ENCODE assay signal across 8 cellular contexts in the genomic region with DNA sequence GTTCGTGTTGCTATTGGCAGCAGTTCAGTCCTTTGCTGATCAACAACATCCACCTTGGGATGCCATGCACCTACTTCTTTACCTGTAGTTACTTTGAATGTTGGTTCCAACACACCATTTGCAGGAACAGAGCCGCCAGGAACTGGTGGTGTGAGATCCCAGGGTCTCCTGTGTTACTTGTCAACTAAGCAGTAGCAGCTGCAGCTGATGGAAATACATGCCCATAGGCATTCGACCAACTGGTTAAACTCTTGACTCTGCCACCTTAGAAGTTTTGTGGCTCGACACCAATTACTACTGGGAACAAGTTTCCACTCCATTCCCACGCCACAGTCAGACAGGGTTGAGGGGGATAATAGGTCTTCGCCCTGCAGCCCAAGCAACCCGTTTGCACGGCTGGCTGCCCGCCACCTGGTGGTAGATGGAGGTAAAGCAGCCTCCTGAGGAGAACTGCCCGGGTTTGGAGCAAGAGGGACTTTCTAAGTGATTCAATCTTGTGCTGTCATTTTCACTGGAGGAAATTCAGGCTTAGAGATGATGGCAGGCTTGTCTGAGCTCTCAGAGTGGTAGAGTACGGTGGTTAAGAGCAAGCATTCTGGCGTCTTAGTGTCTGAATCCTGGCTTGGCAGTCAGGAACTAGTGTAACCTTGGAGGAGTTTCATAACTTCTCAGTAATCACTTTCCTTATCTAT.
DNase-seq lines count a peak whose midpoint lies in the region; ATAC-seq and TF ChIP-seq lines count a peak whose summit lies in the region.

No MANE protein-coding gene starts in this region.

- no peak overlapping the region for H3K4me3 ChIP-seq in LNCaP clone FGC (ENCODE audit: low read depth, low read length)
- H3K4me3 ChIP-seq in adrenal gland: no peak overlapping the region
- H3K4me3 ChIP-seq in left ventricle myocardium inferior: no peak overlapping the region
- no peak overlapping the region for H3K4me3 ChIP-seq in retinal pigment epithelial cell (ENCODE audit: low read length)

- H3K27ac ChIP-seq in adrenal gland: peak overlapping the region in 1 of 5 donors; percentile 3
- no peak overlapping the region for H3K27ac ChIP-seq in left ventricle myocardium inferior (replicated peaks)

- H3K4me1 ChIP-seq in adrenal gland (replicated peaks in 1 of 2) (peaks cover 0 to 5% of the 10 kb centered on the region in 2 donors), left ventricle myocardium inferior (peaks cover 4% of the 10 kb centered on the region)

- H3K9me3 ChIP-seq in adrenal gland (replicated peaks in 1 of 3) (no peaks in the 10 kb centered on the region), left ventricle myocardium inferior (replicated peaks) (no peaks in the 10 kb centered on the region)

- peak; percentile 58 for ATAC-seq in GM21526 (IDR thresholded peaks at IDR 0.05; ENCODE audit: low FRiP score, unreplicated experiment)

- peak; percentile 84 for TF ChIP-seq CTCF in LNCaP clone FGC (IDR thresholded peaks at IDR 0.05; ENCODE audit: control insufficient read depth, extremely low read depth, insufficient read depth)
- TF ChIP-seq CTCF in adrenal gland (IDR thresholded peaks at IDR 0.05): peak; percentile 88 to 95 (median 92)
- peak; percentile 97 for TF ChIP-seq CTCF in left ventricle myocardium inferior (IDR thresholded peaks at IDR 0.05; ENCODE audit: borderline replicate concordance)
- peak; percentile 96 for TF ChIP-seq CTCF in retinal pigment epithelial cell (conservative IDR thresholded peaks at IDR 0.05; ENCODE audit: low read depth, low read length)

- DNase-seq in DMS53 treated with DMSO at 0.1 percent for 48 hours (lab: John Stamatoyannopoulos, UW; ENCODE audit: unreplicated experiment) (peak; percentile 49), LNCaP clone FGC (ENCODE audit: low read depth) (no peak), T-helper 2 cell (peak; percentile 56 to 81 (median 60)), adrenal gland (peak; percentile 69 to 89 (median 78)), left ventricle myocardium inferior (peak; percentile 69), retinal pigment epithelial cell (ENCODE audit: low read depth) (peak; percentile 38), NCI-H187 treated with DMSO at 0.1 percent for 48 hours (lab: John Stamatoyannopoulos, UW) (no peak)

- 14 to 21% (median 18%) methylated on average over 8 to 12 of the region's 12 CpGs for WGBS in adrenal gland, 4 donors

- no peaks in the 10 kb centered on the region for H3K36me3 ChIP-seq in adrenal gland (replicated peaks in 1 of 2)
- H3K36me3 ChIP-seq in left ventricle myocardium inferior: no peaks in the 10 kb centered on the region

- intact Hi-C loops in adrenal gland (cut with DNase I) (loop anchor here (5.0 kb wide), 4 partner anchors 42 to 303 kb away; no protein-coding TSS in a partner anchor), left ventricle myocardium inferior (cut with micrococcal nuclease) (loop anchor here (5.0 kb wide), 1 partner anchor 238 kb away; no protein-coding TSS in a partner anchor)

- H3K27me3 ChIP-seq in adrenal gland (no peaks in the 10 kb centered on the region), left ventricle myocardium inferior (ENCODE audit: low read depth) (peaks cover 7% of the 10 kb centered on the region)

- TF ChIP-seq POLR2A in adrenal gland (IDR thresholded peaks at IDR 0.05): no peak

Comparison
In these comparisons a context has a peak if more than half of its experiments do, and no peak if none do; other contexts are left out.
1. DNase-seq: peak in DMS53 treated with DMSO at 0.1 percent for 48 hours (single experiment), T-helper 2 cell (5 of 5), adrenal gland (7 of 7), left ventricle myocardium inferior (single experiment) and retinal pigment epithelial cell (single experiment); none in LNCaP clone FGC (single experiment) and NCI-H187 treated with DMSO at 0.1 percent for 48 hours (single experiment).
2. Peak in every context shown above with its lines, with median percentiles within 50 percentile points of each other: CTCF ChIP-seq.